ENCODE assay signal across 21 cellular contexts in the genomic region with DNA sequence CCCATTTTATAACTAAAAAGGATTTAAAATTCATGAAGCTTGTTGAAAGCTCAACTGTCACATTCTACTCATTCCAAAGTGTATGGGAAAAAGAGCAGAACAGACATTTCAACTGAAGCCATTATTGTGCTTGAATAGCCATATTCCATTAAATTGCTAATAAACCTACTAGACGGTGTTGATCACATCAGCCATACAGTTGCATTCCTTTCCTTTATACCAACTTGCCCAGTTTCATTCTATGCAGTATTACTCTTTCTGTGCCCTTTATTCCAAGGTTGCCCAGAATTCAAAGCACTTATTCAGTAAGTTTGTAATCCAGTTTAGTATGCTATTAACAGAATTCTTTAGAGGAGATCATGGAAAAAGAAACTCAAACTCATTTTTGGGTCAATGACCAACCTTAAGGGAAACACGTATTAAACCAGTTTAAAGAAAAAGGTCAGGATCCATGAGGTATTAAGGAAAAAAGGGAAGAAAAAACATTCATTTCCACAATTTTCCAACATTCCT.
A peak's percentile ranks its signal among the peaks of the same experiment; 100 is the strongest.
DNase-seq lines count a peak whose midpoint lies in the region; ATAC-seq and TF ChIP-seq lines count a peak whose summit lies in the region.
"Had no signal": no experiment of that assay in that cellular context is flagged by ENCODE, and none has a peak within 500 bp of the region (broad histone marks: within the 10 kb centered on the region; RNA-seq: fewer than 3 reads in every experiment).

No MANE protein-coding gene starts in this region.

- no peaks in the 10 kb centered on the region for H3K9me2 ChIP-seq in SK-N-SH
- no peaks in the 10 kb centered on the region for H3K9me2 ChIP-seq in neural cell (ENCODE audit: insufficient read depth, low read length)

- no peaks in the 10 kb centered on the region for H3K27me3 Mint-ChIP-seq in Calu3 (ENCODE audit: unreplicated experiment)
- H3K27me3 Mint-ChIP-seq in activated CD8-positive, alpha-beta memory T cell treated with anti-CD3 and anti-CD28 coated beads, Interleukin-2, amount 10 ng/mL, durations not matched to agents 7 days and 5 days = peaks cover 30% of the 10 kb centered on the region

- H3K27ac Mint-ChIP-seq in Calu3 (ENCODE audit: unreplicated experiment) = peak overlapping the region; percentile 73
- H3K27ac Mint-ChIP-seq in activated CD8-positive, alpha-beta memory T cell treated with anti-CD3 and anti-CD28 coated beads, Interleukin-2, amount 10 ng/mL, durations not matched to agents 7 days and 5 days = no peak overlapping the region
- H3K27ac Mint-ChIP-seq: CD4-positive, alpha-beta memory T cell had no signal

- H3F3A ChIP-seq in SK-N-SH (replicated peaks; ENCODE audit: insufficient read depth) (peaks cover 34% of the 10 kb centered on the region), neural cell (ENCODE audit: insufficient read depth, low read length, poor library complexity, severe bottlenecking) (no peaks in the 10 kb centered on the region)

- H3K36me3 Mint-ChIP-seq in Calu3 (ENCODE audit: insufficient read depth, unreplicated experiment) = peaks cover 5% of the 10 kb centered on the region
- H3K36me3 Mint-ChIP-seq in activated CD8-positive, alpha-beta memory T cell treated with anti-CD3 and anti-CD28 coated beads, Interleukin-2, amount 10 ng/mL, durations not matched to agents 7 days and 5 days = no peaks in the 10 kb centered on the region
- H3K36me3 Mint-ChIP-seq: CD4-positive, alpha-beta memory T cell had no signal

- H2AFZ ChIP-seq in SK-N-SH (ENCODE audit: low read depth) = no peak overlapping the region
- no peak overlapping the region for H2AFZ ChIP-seq in neural cell (ENCODE audit: low read depth, low read length)

- peaks cover 54% of the 10 kb centered on the region for H3K4me1 Mint-ChIP-seq in Calu3 (ENCODE audit: low read depth, unreplicated experiment)
- H3K4me1 Mint-ChIP-seq in activated CD8-positive, alpha-beta memory T cell treated with anti-CD3 and anti-CD28 coated beads, Interleukin-2, amount 10 ng/mL, durations not matched to agents 7 days and 5 days = no peaks in the 10 kb centered on the region
- H3K4me1 Mint-ChIP-seq: CD4-positive, alpha-beta memory T cell had no signal

- ATAC-seq in activated CD8-positive, alpha-beta memory T cell treated with anti-CD3 and anti-CD28 coated beads, Interleukin-2, amount 10 ng/mL, durations not matched to agents 7 days and 5 days = no peak
- ATAC-seq: PC-3 had no signal

- H3K4me3 Mint-ChIP-seq in Calu3 (ENCODE audit: low read depth, unreplicated experiment) = peak overlapping the region; percentile 24
- no peak overlapping the region for H3K4me3 Mint-ChIP-seq in activated CD8-positive, alpha-beta memory T cell treated with anti-CD3 and anti-CD28 coated beads, Interleukin-2, amount 10 ng/mL, durations not matched to agents 7 days and 5 days
- H3K4me3 Mint-ChIP-seq: CD4-positive, alpha-beta memory T cell had no signal

- intact Hi-C loops in Calu3 (cut with micrococcal nuclease; ENCODE audit: unreplicated experiment) = no loop called here

- DNase-seq in Calu3 (no peak), SK-N-SH (no peak), epithelial cell of proximal tubule (ENCODE audit: low read depth) (peak; percentile 73), cortex of kidney (lab: John Stamatoyannopoulos, UW) (no peak), NCI-H2227 treated with DMSO at 0.1 percent for 48 hours (lab: John Stamatoyannopoulos, UW) (no peak), D341Med (ENCODE audit: low spot score) (no peak)
- no peak for DNase-seq in activated CD8-positive, alpha-beta memory T cell treated with anti-CD3 and anti-CD28 coated beads, Interleukin-2, amount 10 ng/mL, durations not matched to agents 7 days and 5 days
- DNase-seq: CD4-positive, alpha-beta memory T cell; DMS53; EL; GOT3; KG1; NCI-H1105 treated with DMSO at 0.1 percent for 48 hours; NCI-H187; NCI-H226; NCI-H524; NCI-H82; PC-3; SJCRH30 had no signal

- H3K4me2 ChIP-seq in SK-N-SH = no peak overlapping the region
- no peak overlapping the region for H3K4me2 ChIP-seq in neural cell (ENCODE audit: low read length)
- H3K4me2 ChIP-seq: BLaER1 had no signal

- TF ChIP-seq EP300 in SK-N-SH (IDR thresholded peaks at IDR 0.05; ENCODE audit: borderline replicate concordance in 1 of 2, low read depth in 1 of 2, low read length in 1 of 2) (no peak), neural cell (conservative IDR thresholded peaks at IDR 0.05; ENCODE audit: poor library complexity, severe bottlenecking) (no peak)

- H3K27ac ChIP-seq in SK-N-SH (ENCODE audit: low read depth in 2 of 2, low read length in 1 of 2) (peak overlapping the region; percentile 60 to 75), neural cell (ENCODE audit: low read length) (no peak overlapping the region)
- H3K27ac ChIP-seq: BLaER1, SJCRH30 had no signal

- no peaks in the 10 kb centered on the region for H3K9me3 ChIP-seq in SK-N-SH
- no peaks in the 10 kb centered on the region for H3K9me3 ChIP-seq in neural cell (ENCODE audit: low read length)
- H3K9me3 ChIP-seq: BLaER1, SJCRH30 had no signal

- CTCF ChIA-PET in Calu3 (lab: Charles Lee) = interaction anchor here (0.7 to 0.8 kb wide), 2 partner anchors 13 to 39 kb away, joined by 3 read pairs; no protein-coding TSS in a partner anchor
- CTCF ChIA-PET in SK-N-SH (lab: Yijun Ruan, JAX) = interaction anchor here (1.0 kb wide), 1 partner anchor 52 kb away, joined by 3 read pairs; no protein-coding TSS in a partner anchor
- CTCF ChIA-PET in activated CD8-positive, alpha-beta memory T cell treated with anti-CD3 and anti-CD28 coated beads, Interleukin-2, amount 10 ng/mL, durations not matched to agents 7 days and 5 days (lab: Charles Lee) = no interaction called here

- no peaks in the 10 kb centered on the region for H3K27me3 ChIP-seq in SK-N-SH (ENCODE audit: insufficient read depth)
- no peaks in the 10 kb centered on the region for H3K27me3 ChIP-seq in neural cell (ENCODE audit: insufficient read depth, low read depth, low read length)
- H3K27me3 ChIP-seq: BLaER1, SJCRH30 had no signal

- TF ChIP-seq CTCF in Calu3 (IDR thresholded peaks at IDR 0.05; ENCODE audit: unreplicated experiment) (no peak), SK-N-SH (IDR thresholded peaks at IDR 0.05) (no peak), epithelial cell of proximal tubule (conservative IDR thresholded peaks at IDR 0.05; ENCODE audit: low read depth, low read length) (no peak), neural cell (IDR thresholded peaks at IDR 0.05; ENCODE audit: poor library complexity, severe bottlenecking) (no peak)

- H3K4me3 ChIP-seq in SK-N-SH (ENCODE audit: low read depth in 2 of 2, low read length in 1 of 2) (no peak overlapping the region), epithelial cell of proximal tubule (ENCODE audit: low read depth, low read length) (no peak overlapping the region), neural cell (ENCODE audit: low read length) (peak overlapping the region; percentile 26)
- H3K4me3 ChIP-seq: BLaER1, SJCRH30 had no signal

- no peak overlapping the region for H3K9ac ChIP-seq in SK-N-SH
- no peak overlapping the region for H3K9ac ChIP-seq in neural cell (ENCODE audit: low read length)
- H3K9ac ChIP-seq: BLaER1 had no signal

- H3K36me3 ChIP-seq in SK-N-SH (replicated peaks in 1 of 2; ENCODE audit: control insufficient read depth in 1 of 2, insufficient read depth in 2 of 2, low read length in 1 of 2) (peaks cover 0 to 4% of the 10 kb centered on the region in 2 experiments), neural cell (ENCODE audit: insufficient read depth, low read length) (no peaks in the 10 kb centered on the region)
- H3K36me3 ChIP-seq: BLaER1, SJCRH30 had no signal

- WGBS in SK-N-SH (ENCODE audit: low lambda C conversion rate) = 85% methylated on average over 2 of the region's 2 CpGs

- POLR2A ChIA-PET in SK-N-SH (lab: Yijun Ruan, JAX) = no interaction called here

- TF ChIP-seq RAD21 in SK-N-SH (IDR thresholded peaks at IDR 0.05; ENCODE audit: low read length) (no peak), neural cell (conservative IDR thresholded peaks at IDR 0.05) (no peak)

- H3K9me3 Mint-ChIP-seq in Calu3 (ENCODE audit: low read depth, unreplicated experiment) = no peaks in the 10 kb centered on the region
- H3K9me3 Mint-ChIP-seq in activated CD8-positive, alpha-beta memory T cell treated with anti-CD3 and anti-CD28 coated beads, Interleukin-2, amount 10 ng/mL, durations not matched to agents 7 days and 5 days (ENCODE audit: low read depth) = no peaks in the 10 kb centered on the region

- peaks cover 18 to 62% of the 10 kb centered on the region in 2 experiments for H3K4me1 ChIP-seq in SK-N-SH (ENCODE audit: control insufficient read depth in 1 of 2, insufficient read depth in 2 of 2, low read depth in 1 of 2, low read length in 1 of 2)
- H3K4me1 ChIP-seq: BLaER1 had no signal

- H4K20me1 ChIP-seq in SK-N-SH (ENCODE audit: insufficient read depth) (no peaks in the 10 kb centered on the region), neural cell (ENCODE audit: insufficient read depth) (no peaks in the 10 kb centered on the region)
- H4K20me1 ChIP-seq: BLaER1 had no signal

- BruUV-seq in Calu3 (replicated peaks; lab: Mats Ljungman, UMichigan) = no TSS peak

- peaks cover 95% of the 10 kb centered on the region for H3K79me2 ChIP-seq in SK-N-SH (ENCODE audit: insufficient read depth)
- H3K79me2 ChIP-seq in neural cell (replicated peaks; ENCODE audit: insufficient read depth, low read length) = peaks cover 34% of the 10 kb centered on the region

TF ChIP-seq in SK-N-SH, 30 proteins besides CTCF, POLR2A, EP300 and RAD21:
- TF ChIP-seq JUND (IDR thresholded peaks at IDR 0.05) (no peak), TCF12 (IDR thresholded peaks at IDR 0.05) (0 out of 2 replicates have a peak, but pooled peaks have one; percentile 17)
- TF ChIP-seq, protein P1, sequence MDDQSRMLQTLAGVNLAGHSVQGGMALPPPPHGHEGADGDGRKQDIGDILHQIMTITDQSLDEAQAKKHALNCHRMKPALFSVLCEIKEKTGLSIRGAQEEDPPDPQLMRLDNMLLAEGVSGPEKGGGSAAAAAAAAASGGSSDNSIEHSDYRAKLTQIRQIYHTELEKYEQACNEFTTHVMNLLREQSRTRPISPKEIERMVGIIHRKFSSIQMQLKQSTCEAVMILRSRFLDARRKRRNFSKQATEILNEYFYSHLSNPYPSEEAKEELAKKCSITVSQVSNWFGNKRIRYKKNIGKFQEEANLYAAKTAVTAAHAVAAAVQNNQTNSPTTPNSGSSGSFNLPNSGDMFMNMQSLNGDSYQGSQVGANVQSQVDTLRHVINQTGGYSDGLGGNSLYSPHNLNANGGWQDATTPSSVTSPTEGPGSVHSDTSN (IDR thresholded peaks at IDR 0.05) = no peak

TF ChIP-seq in neural cell, 6 proteins besides CTCF, POLR2A, EP300 and RAD21 (continues in another document):
- TF ChIP-seq SMC3 (conservative IDR thresholded peaks at IDR 0.05; ENCODE audit: poor library complexity) = no peak
